In genomic region chr20:59074456-59074855, GRCh38 we compare ENCODE assay signal across 21 cellular contexts. TPM values are rescaled to one million over a fixed set of nuclear protein-coding genes. Genes with fewer than 3 reads are reported as not detected.
DNase-seq lines count a peak whose midpoint lies in the region; ATAC-seq and TF ChIP-seq lines count a peak whose summit lies in the region.
"Had no signal": no experiment of that assay in that cellular context is flagged by ENCODE, and none has a peak within 500 bp of the region (broad histone marks: within the 10 kb centered on the region; RNA-seq: fewer than 3 reads in every experiment).

No MANE protein-coding gene starts in this region.

- no peak overlapping the region for H3K27ac Mint-ChIP-seq in activated CD4-positive, alpha-beta memory T cell treated with anti-CD3 and anti-CD28 coated beads for 36 hours
- H3K27ac Mint-ChIP-seq in activated CD4-positive, alpha-beta memory T cell treated with anti-CD3 and anti-CD28 coated beads, Interleukin-2, amount 10 ng/mL, durations not matched to agents 7 days and 5 days: no peak overlapping the region
- H3K27ac Mint-ChIP-seq in T-helper 2 cell treated with Interferon-gamma antibody and Interleukin-4, amounts not matched to agents 5 μg/mL and 100 μg/mL, for 36 hours: no peak overlapping the region
- H3K27ac Mint-ChIP-seq: CD8-positive, alpha-beta T cell had no signal

- TF ChIP-seq CTCF in foreskin keratinocyte (conservative IDR thresholded peaks at IDR 0.05): no peak

- peaks cover 19% of the 10 kb centered on the region for H3K4me1 ChIP-seq in foreskin keratinocyte
- H3K4me1 ChIP-seq: upper lobe of right lung had no signal

- H3K4me3 Mint-ChIP-seq in activated CD4-positive, alpha-beta memory T cell treated with anti-CD3 and anti-CD28 coated beads for 36 hours: peak overlapping the region; percentile 18
- H3K4me3 Mint-ChIP-seq in activated CD4-positive, alpha-beta memory T cell treated with anti-CD3 and anti-CD28 coated beads, Interleukin-2, amount 10 ng/mL, durations not matched to agents 7 days and 5 days: no peak overlapping the region
- H3K4me3 Mint-ChIP-seq in T-helper 2 cell treated with Interferon-gamma antibody and Interleukin-4, amounts not matched to agents 5 μg/mL and 100 μg/mL, for 36 hours: no peak overlapping the region
- H3K4me3 Mint-ChIP-seq: CD8-positive, alpha-beta T cell had no signal

- no peaks in the 10 kb centered on the region for H3K36me3 Mint-ChIP-seq in activated CD4-positive, alpha-beta memory T cell treated with anti-CD3 and anti-CD28 coated beads for 36 hours
- no peaks in the 10 kb centered on the region for H3K36me3 Mint-ChIP-seq in activated CD4-positive, alpha-beta memory T cell treated with anti-CD3 and anti-CD28 coated beads, Interleukin-2, amount 10 ng/mL, durations not matched to agents 7 days and 5 days (ENCODE audit: low read depth)
- no peaks in the 10 kb centered on the region for H3K36me3 Mint-ChIP-seq in T-helper 2 cell treated with Interferon-gamma antibody and Interleukin-4, amounts not matched to agents 5 μg/mL and 100 μg/mL, for 36 hours (ENCODE audit: low read depth)
- H3K36me3 Mint-ChIP-seq: CD8-positive, alpha-beta T cell had no signal

- peaks cover 31% of the 10 kb centered on the region for H3K27me3 Mint-ChIP-seq in activated CD4-positive, alpha-beta memory T cell treated with anti-CD3 and anti-CD28 coated beads for 36 hours
- peaks cover 42% of the 10 kb centered on the region for H3K27me3 Mint-ChIP-seq in activated CD4-positive, alpha-beta memory T cell treated with anti-CD3 and anti-CD28 coated beads, Interleukin-2, amount 10 ng/mL, durations not matched to agents 7 days and 5 days
- H3K27me3 Mint-ChIP-seq in T-helper 2 cell treated with Interferon-gamma antibody and Interleukin-4, amounts not matched to agents 5 μg/mL and 100 μg/mL, for 36 hours (ENCODE audit: low read depth): peaks cover 30% of the 10 kb centered on the region

- no peaks in the 10 kb centered on the region for H3K9me3 Mint-ChIP-seq in activated CD4-positive, alpha-beta memory T cell treated with anti-CD3 and anti-CD28 coated beads for 36 hours
- H3K9me3 Mint-ChIP-seq in activated CD4-positive, alpha-beta memory T cell treated with anti-CD3 and anti-CD28 coated beads, Interleukin-2, amount 10 ng/mL, durations not matched to agents 7 days and 5 days: no peaks in the 10 kb centered on the region
- H3K9me3 Mint-ChIP-seq in T-helper 2 cell treated with Interferon-gamma antibody and Interleukin-4, amounts not matched to agents 5 μg/mL and 100 μg/mL, for 36 hours: no peaks in the 10 kb centered on the region
- H3K9me3 Mint-ChIP-seq: CD8-positive, alpha-beta T cell had no signal

- POLR2A ChIA-PET in activated CD4-positive, alpha-beta memory T cell treated with anti-CD3 and anti-CD28 coated beads for 36 hours (lab: Charles Lee): no interaction called here
- POLR2A ChIA-PET in activated CD4-positive, alpha-beta memory T cell treated with anti-CD3 and anti-CD28 coated beads, Interleukin-2, amount 10 ng/mL, durations not matched to agents 7 days and 5 days (lab: Charles Lee): no interaction called here

- H3K27ac ChIP-seq in foreskin keratinocyte: peak overlapping the region; percentile 4
- H3K27ac ChIP-seq: cardiac muscle cell, ovary, upper lobe of right lung had no signal

- intact Hi-C loops in activated CD4-positive, alpha-beta memory T cell treated with anti-CD3 and anti-CD28 coated beads for 36 hours (cut with micrococcal nuclease): loop anchor here (1.0 kb wide), 1 partner anchor 26 kb away; no protein-coding TSS in a partner anchor

- peak; percentile 48 for ATAC-seq in HG02870 (IDR thresholded peaks at IDR 0.05; ENCODE audit: unreplicated experiment)
- ATAC-seq in foreskin keratinocyte: peak; percentile 81
- ATAC-seq in HG02970 (IDR thresholded peaks at IDR 0.05; ENCODE audit: low FRiP score, unreplicated experiment): no peak
- ATAC-seq in GM18870 (IDR thresholded peaks at IDR 0.05; ENCODE audit: unreplicated experiment): no peak
- no peak for ATAC-seq in GM18502 (IDR thresholded peaks at IDR 0.05; ENCODE audit: poor library complexity, unreplicated experiment)
- ATAC-seq: CD8-positive, alpha-beta T cell; left lobe of liver; upper lobe of right lung had no signal

- DNase-seq in activated CD4-positive, alpha-beta memory T cell treated with anti-CD3 and anti-CD28 coated beads for 36 hours: no peak
- DNase-seq in activated CD4-positive, alpha-beta memory T cell treated with anti-CD3 and anti-CD28 coated beads, Interleukin-2, amount 10 ng/mL, durations not matched to agents 7 days and 5 days: no peak
- peak; percentile 17 for DNase-seq in T-helper 2 cell treated with Interferon-gamma antibody and Interleukin-4, amounts not matched to agents 5 μg/mL and 100 μg/mL, for 36 hours (ENCODE audit: low spot score)
- peak; percentile 26 to 64 for DNase-seq in foreskin keratinocyte
- DNase-seq: ACHN; activated CD4-positive, alpha-beta T cell treated with anti-CD3 and anti-CD28 coated beads, Interleukin-2, amount 50 U/mL, for 48 hours; CD8-positive, alpha-beta T cell; effector CD4-positive, alpha-beta T cell; Karpas-422; NCI-H1436; ovary; stimulated activated naive CD4-positive, alpha-beta T cell treated with Interleukin-2 at 50 U/mL for 16 hours; upper lobe of right lung had no signal

- CTCF ChIA-PET in activated CD4-positive, alpha-beta memory T cell treated with anti-CD3 and anti-CD28 coated beads for 36 hours (lab: Charles Lee): interaction anchor here (1.7 to 2.0 kb wide), 3 partner anchors 8 to 133 kb away, joined by 4 to 7 read pairs (median 5); no protein-coding TSS in a partner anchor
- CTCF ChIA-PET in activated CD4-positive, alpha-beta memory T cell treated with anti-CD3 and anti-CD28 coated beads, Interleukin-2, amount 10 ng/mL, durations not matched to agents 7 days and 5 days (lab: Charles Lee): interaction anchor here (1.5 kb wide), 1 partner anchor 14 kb away, joined by 3 read pairs; no protein-coding TSS in a partner anchor

- H3K4me1 Mint-ChIP-seq in activated CD4-positive, alpha-beta memory T cell treated with anti-CD3 and anti-CD28 coated beads for 36 hours (ENCODE audit: low read depth): peaks cover 47% of the 10 kb centered on the region
- H3K4me1 Mint-ChIP-seq in activated CD4-positive, alpha-beta memory T cell treated with anti-CD3 and anti-CD28 coated beads, Interleukin-2, amount 10 ng/mL, durations not matched to agents 7 days and 5 days: peaks cover 34% of the 10 kb centered on the region
- H3K4me1 Mint-ChIP-seq in T-helper 2 cell treated with Interferon-gamma antibody and Interleukin-4, amounts not matched to agents 5 μg/mL and 100 μg/mL, for 36 hours (ENCODE audit: low read depth): peaks cover 16% of the 10 kb centered on the region

- H3K27me3 ChIP-seq in foreskin keratinocyte: peaks cover 7% of the 10 kb centered on the region
- H3K27me3 ChIP-seq: ovary, upper lobe of right lung had no signal

RNA-seq across cellular contexts. Expression of gene PRELID3B, which starts 31.9 kb away (rescaled TPM):
- total RNA-seq in activated CD4-positive, alpha-beta memory T cell treated with anti-CD3 and anti-CD28 coated beads for 36 hours: 100 to 1,000 TPM; 148 to 151 TPM
- 10 to 100 TPM; 88.6 to 88.7 TPM for total RNA-seq in activated CD4-positive, alpha-beta memory T cell treated with anti-CD3 and anti-CD28 coated beads, Interleukin-2, amount 10 ng/mL, durations not matched to agents 7 days and 5 days
- 83.8 and 90.7 TPM in 2 replicates for total RNA-seq in foreskin keratinocyte
- polyA plus RNA-seq in foreskin keratinocyte: 39.6 and 49.8 TPM in 2 replicates

RNA-seq across cellular contexts. Expression of gene ATP5F1E, which starts 42.3 kb away (rescaled TPM):
- total RNA-seq in activated CD4-positive, alpha-beta memory T cell treated with anti-CD3 and anti-CD28 coated beads for 36 hours: 10 to 100 TPM; 82.2 to 90.4 TPM
- 10 to 100 TPM; 80.4 to 82.1 TPM for total RNA-seq in activated CD4-positive, alpha-beta memory T cell treated with anti-CD3 and anti-CD28 coated beads, Interleukin-2, amount 10 ng/mL, durations not matched to agents 7 days and 5 days
- total RNA-seq in foreskin keratinocyte: 57.0 and 58.0 TPM in 2 replicates
- 89.9 and 91.1 TPM in 2 replicates for polyA plus RNA-seq in foreskin keratinocyte

RNA-seq across cellular contexts. Expression of gene TUBB1, which starts 55.2 kb away (rescaled TPM):
- not detected for total RNA-seq in activated CD4-positive, alpha-beta memory T cell treated with anti-CD3 and anti-CD28 coated beads for 36 hours
- total RNA-seq in activated CD4-positive, alpha-beta memory T cell treated with anti-CD3 and anti-CD28 coated beads, Interleukin-2, amount 10 ng/mL, durations not matched to agents 7 days and 5 days: not detected
- not detected in 2 replicates for total RNA-seq in foreskin keratinocyte
- polyA plus RNA-seq in foreskin keratinocyte: not detected in 2 replicates
- total RNA-seq: CD8-positive, alpha-beta T cell; G401; SK-MEL-5 had no signal
- polyA plus RNA-seq: cardiac muscle cell had no signal

Comparison
In these comparisons a context has a peak if more than half of its experiments do, and no peak if none do; other contexts are left out.
1. DNase-seq: peak in T-helper 2 cell treated with Interferon-gamma antibody and Interleukin-4, amounts not matched to agents 5 μg/mL and 100 μg/mL, for 36 hours (single experiment) and foreskin keratinocyte (2 of 2); none in activated CD4-positive, alpha-beta memory T cell treated with anti-CD3 and anti-CD28 coated beads for 36 hours (single experiment) and activated CD4-positive, alpha-beta memory T cell treated with anti-CD3 and anti-CD28 coated beads, Interleukin-2, amount 10 ng/mL, durations not matched to agents 7 days and 5 days (single experiment).
2. ATAC-seq: peak in HG02870 (single experiment) and foreskin keratinocyte (single experiment); none in HG02970 (single experiment), GM18870 (single experiment) and GM18502 (single experiment).